ENCODE assay signal across 7 cellular contexts in the genomic region with DNA sequence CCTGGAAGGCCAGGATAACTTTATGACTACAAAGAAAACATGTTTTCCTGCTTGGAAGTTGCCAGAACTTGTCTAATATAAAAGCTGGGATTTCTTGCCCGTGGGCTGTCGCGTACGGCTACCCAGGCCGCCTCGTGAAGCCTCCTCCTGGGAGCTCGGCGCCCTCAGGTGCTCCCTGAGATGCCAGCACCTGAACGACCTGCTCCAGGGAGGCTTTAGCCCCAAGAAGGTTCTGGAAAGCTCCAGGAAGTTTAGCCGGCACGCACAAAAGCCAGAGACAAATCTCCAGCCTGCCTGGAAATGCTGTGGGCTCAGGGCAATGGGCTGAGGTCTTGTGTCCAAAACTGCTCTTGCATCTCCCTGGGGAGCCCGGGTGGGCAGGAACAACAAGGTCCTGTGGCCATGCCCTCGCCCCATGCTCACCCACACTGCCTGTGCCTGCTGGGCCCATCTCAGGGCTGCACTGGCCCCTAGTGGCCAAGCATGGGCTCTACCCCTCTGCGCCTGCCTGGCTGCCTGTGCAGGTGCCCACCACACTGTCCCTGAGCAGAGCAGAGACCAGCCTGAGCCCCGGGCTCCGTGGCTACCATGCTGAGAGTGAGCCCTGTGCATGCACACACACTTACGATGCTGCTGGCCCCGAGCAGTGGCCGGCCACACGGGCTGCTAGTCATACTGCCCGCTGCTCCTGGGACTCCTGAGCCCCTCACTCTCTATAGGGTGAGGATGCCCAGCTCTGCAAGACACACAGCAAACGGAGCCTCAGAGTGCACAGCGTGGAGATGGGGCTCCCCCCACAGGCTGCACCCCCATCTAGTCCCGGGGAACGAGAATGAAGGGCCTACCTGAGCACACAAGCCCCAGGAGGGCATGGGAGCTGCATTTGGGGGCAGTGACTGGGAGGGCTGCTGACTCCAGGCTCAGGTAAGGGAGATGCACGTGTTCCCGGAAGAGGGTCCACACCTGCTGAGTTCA. TPM values are rescaled to one million over a fixed set of nuclear protein-coding genes. Genes with fewer than 3 reads are reported as not detected.
A peak's percentile ranks its signal among the peaks of the same experiment; 100 is the strongest.
DNase-seq lines count a peak whose midpoint lies in the region; FAIRE-seq and TF ChIP-seq lines count a peak whose summit lies in the region.

No MANE protein-coding gene starts in this region.

- DNase-seq in HTR-8/SVneo (ENCODE audit: insufficient read length, low spot score) (peak; percentile 90), SJCRH30 (peak; percentile 66 to 78), foreskin melanocyte (peak; percentile 48), pons (ENCODE audit: low spot score) (peak; percentile 37), urothelium cell line (ENCODE audit: low spot score) (peak; percentile 94)
- DNase-seq in activated effector memory CD4-positive, alpha-beta T cell treated with Interleukin-2 at 50 U/mL for 16 hours, result peak; percentile 56

- peak; percentile 99 for TF ChIP-seq CTCF in GM12872 (IDR thresholded peaks at IDR 0.05; ENCODE audit: insufficient read depth, low read depth, low read length)

- H3K4me3 ChIP-seq in SJCRH30, result no peak overlapping the region

- FAIRE-seq in HTR-8/SVneo (lab: Jason Lieb, UNC) (no peak), urothelium cell line (lab: Jason Lieb, UNC) (peak; percentile 94)

- no peak overlapping the region for H3K27ac ChIP-seq in SJCRH30

- H3K36me3 ChIP-seq in SJCRH30, result no peaks in the 10 kb centered on the region

- no peaks in the 10 kb centered on the region for H3K9me3 ChIP-seq in SJCRH30 (replicated peaks)

- H3K4me1 ChIP-seq in SJCRH30, result no peaks in the 10 kb centered on the region

- no peaks in the 10 kb centered on the region for H3K27me3 ChIP-seq in SJCRH30

RNA-seq across cellular contexts. Expression of a gene that starts 4.9 kb away (rescaled TPM):
- total RNA-seq in SJCRH30 (2014; rRNA removed; shearing (Covaris generic)), result not detected in 2 replicates

Comparison
In these comparisons a context has a peak if more than half of its experiments do, and no peak if none do; other contexts are left out.
1. DNase-seq: peak in every context shown above with its lines; median percentile 94 in urothelium cell line; 90 in HTR-8/SVneo; 72 in SJCRH30; 56 in activated effector memory CD4-positive, alpha-beta T cell treated with Interleukin-2 at 50 U/mL for 16 hours; 48 in foreskin melanocyte; 37 in pons.